Comparison of ENCODE assay signal across 8 cellular contexts in genomic region chr6:53794720-53795253, GRCh38. TPM values are rescaled to one million over a fixed set of nuclear protein-coding genes. Genes with fewer than 3 reads are reported as not detected.
DNase-seq lines count a peak whose midpoint lies in the region; ATAC-seq, FAIRE-seq and TF ChIP-seq lines count a peak whose summit lies in the region.

Gene LRRC1, plus strand, starts transcription at chr6:53795005. Its CDS starts 252 bp downstream, at chr6:53795257.

- TF ChIP-seq POLR2A in H1 (IDR thresholded peaks at IDR 0.05; ENCODE audit: control extremely low read depth in 1 of 2, low read depth in 2 of 2, low read length in 2 of 2), result peak in 1 of 2 experiments; percentile 68; a peak in 2 of 3 replicates

- H3K36me3 ChIP-seq in CD4-positive, CD25-positive, alpha-beta regulatory T cell (ENCODE audit: control insufficient read depth, insufficient read depth, low read length), result no peaks in the 10 kb centered on the region
- H3K36me3 ChIP-seq in H1 (ENCODE audit: control insufficient read depth in 2 of 4, insufficient read depth in 4 of 4, low read length in 3 of 4), result no peaks in the 10 kb centered on the region

- peak within 1 kb of the TSS; percentile 81; the same call in 1 of the 2 replicates for H4K8ac ChIP-seq in H1 (ENCODE audit: extremely low read depth, insufficient read depth, low read length)

- no peak within 1 kb of the TSS for H2AK5ac ChIP-seq in H1 (ENCODE audit: low read depth, low read length)

- peak within 1 kb of the TSS; percentile 81 for H3K4me3 ChIP-seq in CD4-positive, CD25-positive, alpha-beta regulatory T cell (ENCODE audit: low read depth, low read length)
- H3K4me3 ChIP-seq in H1 (ENCODE audit: extremely low read depth in 1 of 4, insufficient read depth in 2 of 4, low read depth in 3 of 4, low read length in 4 of 4), result peak within 1 kb of the TSS; percentile 68 to 90 (median 88)

- no peak within 1 kb of the TSS for H2BK120ac ChIP-seq in H1 (replicated peaks; ENCODE audit: low read depth, low read length)

- POLR2A ChIA-PET in H1 (lab: Charles Lee; ENCODE audit: partially characterized antibody), result interaction anchor here (0.6 to 2.4 kb wide), 16 partner anchors 9 to 344 kb away, joined by 3 to 10 read pairs (median 4); no protein-coding TSS in a partner anchor

- no peak within 1 kb of the TSS; the same call in 1 of the 2 replicates for H2BK20ac ChIP-seq in H1 (ENCODE audit: low read length)

- peaks cover 0 to 7% (median 0%) of the 10 kb centered on the region in 7 donors for H3K9me3 Mint-ChIP-seq in CD4-positive, CD25-positive, alpha-beta regulatory T cell

- H3K23ac ChIP-seq in H1 (ENCODE audit: insufficient read length), result no peak within 1 kb of the TSS

- peaks cover 23% of the 10 kb centered on the region for H3K4me1 ChIP-seq in CD4-positive, CD25-positive, alpha-beta regulatory T cell (ENCODE audit: control insufficient read depth, insufficient read depth, low read length, poor library complexity, severe bottlenecking)
- H3K4me1 ChIP-seq in H1 (replicated peaks in 1 of 4; ENCODE audit: control insufficient read depth in 3 of 4, insufficient read depth in 4 of 4, low read length in 3 of 4), result peaks cover 0 to 6% (median 3%) of the 10 kb centered on the region in 4 experiments; a peak in 5 of 7 replicates

- TF ChIP-seq EP300 in H1 (IDR thresholded peaks at IDR 0.05; ENCODE audit: borderline replicate concordance in 1 of 2, low read depth in 2 of 2, low read length in 2 of 2), result 0 out of 3 replicates have a peak, but pooled peaks of 1 of the 2 experiments have one; percentile 4

- no peak for FAIRE-seq in H1 (lab: Jason Lieb, UNC)

- peak within 1 kb of the TSS; percentile 38 for H3K56ac ChIP-seq in H1 (replicated peaks; ENCODE audit: insufficient read length, low read depth, low read length)

- peaks cover 10% of the 10 kb centered on the region for H3K79me1 ChIP-seq in H1 (ENCODE audit: low read depth, low read length)

- H3K4ac ChIP-seq in H1 (replicated peaks; ENCODE audit: insufficient read length, low read depth, low read length), result no peak within 1 kb of the TSS

- H3K4me2 ChIP-seq in H1 (ENCODE audit: insufficient read depth in 1 of 2, low read depth in 2 of 2, low read length in 2 of 2), result peak within 1 kb of the TSS; percentile 96 to 99

- H4K5ac ChIP-seq in H1 (ENCODE audit: insufficient read length, low read depth, low read length), result peak within 1 kb of the TSS; percentile 57

- H3K9me3 ChIP-seq in CD4-positive, CD25-positive, alpha-beta regulatory T cell (ENCODE audit: control insufficient read depth in 2 of 2, low read length in 2 of 2), result peaks cover 0 to 5% of the 10 kb centered on the region in 2 experiments
- H3K9me3 ChIP-seq in H1 (ENCODE audit: insufficient read depth in 2 of 2, low read depth in 1 of 2, low read length in 1 of 2), result no peaks in the 10 kb centered on the region

- H3K27ac ChIP-seq in CD4-positive, CD25-positive, alpha-beta regulatory T cell (ENCODE audit: insufficient read depth, low read length, poor library complexity, severe bottlenecking), result no peak within 1 kb of the TSS
- peak within 1 kb of the TSS; percentile 50; the same call in 1 of the 2 replicates for H3K27ac ChIP-seq in H1 (ENCODE audit: low read depth, low read length)

- H3K18ac ChIP-seq in H1 (ENCODE audit: extremely low read depth, low read length), result peak within 1 kb of the TSS; percentile 88

- peaks cover 66% of the 10 kb centered on the region for H3K27me3 Mint-ChIP-seq in CD4-positive, CD25-positive, alpha-beta regulatory T cell

- H3K27ac Mint-ChIP-seq in CD4-positive, CD25-positive, alpha-beta regulatory T cell, result peak within 1 kb of the TSS; percentile 77 to 91 (median 85)

- peak within 1 kb of the TSS; percentile 77; the same call in 1 of the 2 replicates for H2BK5ac ChIP-seq in H1 (ENCODE audit: low read depth, low read length)

- peaks cover 12 to 30% (median 20%) of the 10 kb centered on the region in 4 donors for H3K4me1 Mint-ChIP-seq in CD4-positive, CD25-positive, alpha-beta regulatory T cell

- H2AFZ ChIP-seq in H1 (ENCODE audit: low read length), result peak within 1 kb of the TSS; percentile 98

- no peak for TF ChIP-seq CTCF in H1 (IDR thresholded peaks at IDR 0.05; ENCODE audit: control extremely low read depth in 1 of 3, insufficient read depth in 1 of 3, low read depth in 1 of 3, low read length in 3 of 3)

- no peak within 1 kb of the TSS for H3K14ac ChIP-seq in H1 (ENCODE audit: insufficient read length)

- peak within 1 kb of the TSS; percentile 46 for H4K91ac ChIP-seq in H1 (replicated peaks; ENCODE audit: insufficient read length, low read length)

- H3K4me3 Mint-ChIP-seq in CD4-positive, CD25-positive, alpha-beta regulatory T cell, result peak within 1 kb of the TSS; percentile 91 to 98 (median 95)

- H3K79me2 ChIP-seq in H1 (ENCODE audit: control insufficient read depth in 1 of 2, insufficient read depth in 2 of 2, low read length in 2 of 2), result peaks cover 0 to 34% of the 10 kb centered on the region in 2 experiments; a peak in 3 of 4 replicates

- H3K36me3 Mint-ChIP-seq in CD4-positive, CD25-positive, alpha-beta regulatory T cell, result no peaks in the 10 kb centered on the region

- CTCF ChIA-PET in H1 (lab: Charles Lee; ENCODE audit: partially characterized antibody), result interaction anchor here (1.2 to 6.1 kb wide), 5 partner anchors 11 to 174 kb away, joined by 3 to 52 read pairs (median 6); no protein-coding TSS in a partner anchor

- WGBS in H1 (ENCODE audit: extremely low coverage in 1 of 2, insufficient coverage in 1 of 2, insufficient read length in 1 of 2, insufficient replicate concordance in 2 of 2, low coverage in 1 of 2, low lambda C conversion rate in 2 of 2, missing lambda C conversion rate in 1 of 2), 2 experiments, result 2% methylated on average over 55 of the region's 68 CpGs; no CpG with 5 or more reads in 1 of the 2 experiments

- peaks cover 1 to 5% of the 10 kb centered on the region in 2 experiments for H4K20me1 ChIP-seq in H1 (replicated peaks in 1 of 2; ENCODE audit: control insufficient read depth in 1 of 2, insufficient read depth in 2 of 2, low read length in 2 of 2)

- H3K23me2 ChIP-seq in H1 (ENCODE audit: low read depth, low read length), result peaks cover 25% of the 10 kb centered on the region

- TF ChIP-seq RAD21 in H1 (IDR thresholded peaks at IDR 0.05 in 1 of 2, conservative IDR thresholded peaks at IDR 0.05 in 1 of 2; ENCODE audit: low read depth in 2 of 2, low read length in 2 of 2), result 0 out of 4 replicates have a peak, but pooled peaks of 1 of the 2 experiments have one; percentile 5

- H3K27me3 ChIP-seq in CD4-positive, CD25-positive, alpha-beta regulatory T cell (ENCODE audit: control insufficient read depth, insufficient read depth, low read length), result peaks cover 30% of the 10 kb centered on the region
- H3K27me3 ChIP-seq in H1 (replicated peaks in 1 of 4; ENCODE audit: control insufficient read depth in 3 of 4, extremely low read depth in 1 of 4, insufficient read depth in 3 of 4, low read length in 3 of 4), result peaks cover 0 to 6% (median 2%) of the 10 kb centered on the region in 4 experiments; a peak in 3 of 7 replicates

- ATAC-seq in CD4-positive, CD25-positive, alpha-beta regulatory T cell (ENCODE audit: low read depth in 2 of 2), result peak; percentile 59 to 60
- ATAC-seq in GM19328 (IDR thresholded peaks at IDR 0.05; ENCODE audit: unreplicated experiment), result peak; percentile 72
- peak; percentile 69 for ATAC-seq in HG03460 (IDR thresholded peaks at IDR 0.05; ENCODE audit: unreplicated experiment)

- peak; percentile 70 to 84 (median 73) for DNase-seq in CD4-positive, CD25-positive, alpha-beta regulatory T cell
- DNase-seq in NCI-H82 (lab: John Stamatoyannopoulos, UW) (peak; percentile 96), H1 (ENCODE audit: low read depth in 1 of 2, low spot score in 2 of 2) (peak; percentile 70 to 99), mesenteric fat pad (ENCODE audit: low spot score) (peak; percentile 98)
- peak; percentile 68 to 69 for DNase-seq in activated CD8-positive, alpha-beta memory T cell treated with anti-CD3 and anti-CD28 coated beads for 4 hours (ENCODE audit: low read depth in 2 of 2)
- DNase-seq in stimulated activated CD8-positive, alpha-beta memory T cell treated with anti-CD3 and anti-CD28 coated beads, Interleukin-15, amount 100 ng/mL, for 1 hour (ENCODE audit: low read depth), result peak; percentile 67

- H2BK15ac ChIP-seq in H1 (ENCODE audit: low read length), result peak within 1 kb of the TSS; percentile 63; the same call in 1 of the 2 replicates

- peak within 1 kb of the TSS; percentile 77 for H2BK12ac ChIP-seq in H1 (ENCODE audit: low read depth, low read length)

- peak within 1 kb of the TSS; percentile 61 to 91 (median 75) for H3K9ac ChIP-seq in H1 (replicated peaks in 1 of 4; ENCODE audit: extremely low read depth in 1 of 4, low read depth in 3 of 4, low read length in 3 of 4)

TF ChIP-seq in H1, 55 proteins besides CTCF, POLR2A, EP300 and RAD21 (continues in another document):
- TF ChIP-seq SIN3A (conservative IDR thresholded peaks at IDR 0.05 in 1 of 2, IDR thresholded peaks at IDR 0.05 in 1 of 2; ENCODE audit: low read depth in 1 of 2, low read length in 2 of 2) (peak in 1 of 2 experiments; percentile 38; a peak in 3 of 4 replicates), BRCA1 (IDR thresholded peaks at IDR 0.05; ENCODE audit: low read depth, low read length) (no peak), RFX5 (IDR thresholded peaks at IDR 0.05; ENCODE audit: borderline replicate concordance, low read depth, low read length) (0 out of 2 replicates have a peak, but pooled peaks have one; percentile 24), ASH2L (IDR thresholded peaks at IDR 0.05; ENCODE audit: low read length) (peak; percentile 82), MAFK (IDR thresholded peaks at IDR 0.05; ENCODE audit: low read depth, low read length) (no peak), CREB1 (IDR thresholded peaks at IDR 0.05) (no peak), SIRT6 (IDR thresholded peaks at IDR 0.05; ENCODE audit: low read length) (no peak)

RNA-seq across cellular contexts. Expression of gene LRRC1, which starts in this region (rescaled TPM):
- total RNA-seq in CD4-positive, CD25-positive, alpha-beta regulatory T cell, result 1.0 TPM
- polyA plus RNA-seq in CD4-positive, CD25-positive, alpha-beta regulatory T cell, result 1 to 10 TPM in 2 of 4 donors, under 1 TPM in 2; 0.37 to 1.4 (median 0.79) TPM
- total RNA-seq in H1 (2021; fragmentation: NEBNext Ultra II Directional; extraction: Animal tissue kit (Norgen Biotek cat#: 25700)), result 15.9 and 16.2 TPM in 2 replicates
- polyA plus RNA-seq in H1 (2011; rRNA removed), result 6.7 and 7.1 TPM in 2 replicates
- 9.2 TPM for polyA plus RNA-seq in H1 (2011; cell fraction: cytosol; rRNA removed)
- 11.4 TPM for polyA plus RNA-seq in H1 (2011; cell fraction: nucleus; rRNA removed)
- polyA plus RNA-seq in H1 (2012, experiment 1 of 2), result 8.2 to 9.5 TPM (median 8.7 TPM) in 4 replicates
- polyA plus RNA-seq in H1 (2012, experiment 2 of 2), result 3.0 TPM
- polyA plus RNA-seq in H1 (2013, experiment 1 of 2), result 10.0 TPM
- polyA plus RNA-seq in H1 (2013, experiment 2 of 2), result 10.5 TPM
- 9.9 and 10.3 TPM in 2 replicates for polyA minus RNA-seq in H1 (2011; rRNA and poly(A)+ RNA removed)
- 6.2 TPM for polyA minus RNA-seq in H1 (2011; cell fraction: cytosol; rRNA and poly(A)+ RNA removed)
- 14.3 TPM for polyA minus RNA-seq in H1 (2011; cell fraction: nucleus; rRNA and poly(A)+ RNA removed)
- total RNA-seq in mesenteric fat pad, result 6.2 TPM
